In genomic region chr2:12267042-12267441, GRCh38 we compare ENCODE assay signal across 24 cellular contexts.
DNase-seq lines count a peak whose midpoint lies in the region; ATAC-seq and TF ChIP-seq lines count a peak whose summit lies in the region.
"Had no signal": no experiment of that assay in that cellular context is flagged by ENCODE, and none has a peak within 500 bp of the region (broad histone marks: within the 10 kb centered on the region; RNA-seq: fewer than 3 reads in every experiment).

No MANE protein-coding gene starts in this region.

- intact Hi-C loops in left colon (cut with DNase I, micrococcal nuclease) = no loop called here

- H3K4me1 ChIP-seq in Peyer's patch = no peaks in the 10 kb centered on the region
- H3K4me1 ChIP-seq: BLaER1 had no signal

- H3K4me3 ChIP-seq in neural cell (ENCODE audit: low read length) (no peak overlapping the region), Peyer's patch (no peak overlapping the region)
- H3K4me3 ChIP-seq: BLaER1, GM12878 had no signal

- no peak for TF ChIP-seq CTCF in neural cell (IDR thresholded peaks at IDR 0.05; ENCODE audit: poor library complexity, severe bottlenecking)
- no peak for TF ChIP-seq CTCF in Peyer's patch (IDR thresholded peaks at IDR 0.05)

- no peaks in the 10 kb centered on the region for H4K20me1 ChIP-seq in neural cell (ENCODE audit: insufficient read depth)
- H4K20me1 ChIP-seq: BLaER1 had no signal

- H3K36me3 ChIP-seq in neural cell (ENCODE audit: insufficient read depth, low read length) (no peaks in the 10 kb centered on the region), Peyer's patch (no peaks in the 10 kb centered on the region)
- H3K36me3 ChIP-seq: BE2C, BLaER1 had no signal

- DNase-seq in NCI-H2171 (lab: John Stamatoyannopoulos, UW) (peak; percentile 11), NCI-H2171 treated with DMSO at 0.1 percent for 48 hours (lab: John Stamatoyannopoulos, UW) (peak; percentile 76), left colon (no peak), Peyer's patch (no peak), NCI-H2227 (lab: John Stamatoyannopoulos, UW; ENCODE audit: unreplicated experiment) (no peak)
- DNase-seq: 8988T; ACHN; BE2C; C1 segment of cervical spinal cord; CD4-positive, alpha-beta memory T cell; CD4-positive, CD25-positive, alpha-beta regulatory T cell; CD8-positive, alpha-beta memory T cell; COR-L47; DMS 273 treated with DMSO at 0.1 percent for 48 hours; DMS153; DMS53; DMS79; DND-41; EL; GDM1 had no signal

- no peak overlapping the region for H3K9ac ChIP-seq in neural cell (ENCODE audit: low read length)
- H3K9ac ChIP-seq: BLaER1 had no signal

- no peaks in the 10 kb centered on the region for H3K79me2 ChIP-seq in neural cell (replicated peaks; ENCODE audit: insufficient read depth, low read length)

- no peak for TF ChIP-seq POLR2A in Peyer's patch (IDR thresholded peaks at IDR 0.05)

- no peaks in the 10 kb centered on the region for H3F3A ChIP-seq in neural cell (ENCODE audit: insufficient read depth, low read length, poor library complexity, severe bottlenecking)

- H3K27me3 ChIP-seq in neural cell (ENCODE audit: insufficient read depth, low read depth, low read length) (no peaks in the 10 kb centered on the region), Peyer's patch (no peaks in the 10 kb centered on the region)
- H3K27me3 ChIP-seq: BE2C, BLaER1 had no signal

- H3K9me3 ChIP-seq in neural cell (ENCODE audit: low read length) (no peaks in the 10 kb centered on the region), Peyer's patch (no peaks in the 10 kb centered on the region)
- H3K9me3 ChIP-seq: BE2C, BLaER1 had no signal

- H2AFZ ChIP-seq in neural cell (ENCODE audit: low read depth, low read length) = no peak overlapping the region

- no peak for TF ChIP-seq RAD21 in neural cell (conservative IDR thresholded peaks at IDR 0.05)

- ATAC-seq in left colon (peak; percentile 93), GM21717 (IDR thresholded peaks at IDR 0.05; ENCODE audit: unreplicated experiment) (no peak)
- ATAC-seq: GM12878 had no signal

- H3K27ac ChIP-seq in neural cell (ENCODE audit: low read length) = no peak overlapping the region
- no peak overlapping the region for H3K27ac ChIP-seq in Peyer's patch
- H3K27ac ChIP-seq: BLaER1 had no signal

- H3K4me2 ChIP-seq in neural cell (ENCODE audit: low read length) = no peak overlapping the region
- H3K4me2 ChIP-seq: BLaER1 had no signal

- H3K9me2 ChIP-seq in neural cell (ENCODE audit: insufficient read depth, low read length) = no peaks in the 10 kb centered on the region

- TF ChIP-seq EP300 in neural cell (conservative IDR thresholded peaks at IDR 0.05; ENCODE audit: poor library complexity, severe bottlenecking) = peak; percentile 21

TF ChIP-seq in neural cell, 6 proteins besides CTCF, POLR2A, EP300 and RAD21:
- TF ChIP-seq EZH2 (IDR thresholded peaks at IDR 0.05; ENCODE audit: borderline replicate concordance, insufficient read depth, low read length, poor library complexity, severe bottlenecking) (no peak), POLR2AphosphoS5 (IDR thresholded peaks at IDR 0.05) (no peak), SMC3 (conservative IDR thresholded peaks at IDR 0.05; ENCODE audit: poor library complexity) (no peak), MXI1 (conservative IDR thresholded peaks at IDR 0.05; ENCODE audit: poor library complexity, severe bottlenecking) (no peak), TAF1 (IDR thresholded peaks at IDR 0.05; ENCODE audit: low read depth) (no peak)
- TF ChIP-seq, protein P1, sequence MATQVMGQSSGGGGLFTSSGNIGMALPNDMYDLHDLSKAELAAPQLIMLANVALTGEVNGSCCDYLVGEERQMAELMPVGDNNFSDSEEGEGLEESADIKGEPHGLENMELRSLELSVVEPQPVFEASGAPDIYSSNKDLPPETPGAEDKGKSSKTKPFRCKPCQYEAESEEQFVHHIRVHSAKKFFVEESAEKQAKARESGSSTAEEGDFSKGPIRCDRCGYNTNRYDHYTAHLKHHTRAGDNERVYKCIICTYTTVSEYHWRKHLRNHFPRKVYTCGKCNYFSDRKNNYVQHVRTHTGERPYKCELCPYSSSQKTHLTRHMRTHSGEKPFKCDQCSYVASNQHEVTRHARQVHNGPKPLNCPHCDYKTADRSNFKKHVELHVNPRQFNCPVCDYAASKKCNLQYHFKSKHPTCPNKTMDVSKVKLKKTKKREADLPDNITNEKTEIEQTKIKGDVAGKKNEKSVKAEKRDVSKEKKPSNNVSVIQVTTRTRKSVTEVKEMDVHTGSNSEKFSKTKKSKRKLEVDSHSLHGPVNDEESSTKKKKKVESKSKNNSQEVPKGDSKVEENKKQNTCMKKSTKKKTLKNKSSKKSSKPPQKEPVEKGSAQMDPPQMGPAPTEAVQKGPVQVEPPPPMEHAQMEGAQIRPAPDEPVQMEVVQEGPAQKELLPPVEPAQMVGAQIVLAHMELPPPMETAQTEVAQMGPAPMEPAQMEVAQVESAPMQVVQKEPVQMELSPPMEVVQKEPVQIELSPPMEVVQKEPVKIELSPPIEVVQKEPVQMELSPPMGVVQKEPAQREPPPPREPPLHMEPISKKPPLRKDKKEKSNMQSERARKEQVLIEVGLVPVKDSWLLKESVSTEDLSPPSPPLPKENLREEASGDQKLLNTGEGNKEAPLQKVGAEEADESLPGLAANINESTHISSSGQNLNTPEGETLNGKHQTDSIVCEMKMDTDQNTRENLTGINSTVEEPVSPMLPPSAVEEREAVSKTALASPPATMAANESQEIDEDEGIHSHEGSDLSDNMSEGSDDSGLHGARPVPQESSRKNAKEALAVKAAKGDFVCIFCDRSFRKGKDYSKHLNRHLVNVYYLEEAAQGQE (IDR thresholded peaks at IDR 0.05; ENCODE audit: borderline replicate concordance) = no peak

Comparison
In these comparisons a context has a peak if more than half of its experiments do, and no peak if none do; other contexts are left out.
1. DNase-seq: peak in NCI-H2171 (single experiment) and NCI-H2171 treated with DMSO at 0.1 percent for 48 hours (single experiment); none in left colon (0 of 2), Peyer's patch (0 of 3) and NCI-H2227 (single experiment).